ENCODE assay signal across 6 cellular contexts in genomic region chr7:151008511-151009323, GRCh38. TPM values are rescaled to one million over a fixed set of nuclear protein-coding genes. Genes with fewer than 3 reads are reported as not detected.
DNase-seq lines count a peak whose midpoint lies in the region; ATAC-seq and TF ChIP-seq lines count a peak whose summit lies in the region.

No MANE protein-coding gene starts in this region.

- no peaks in the 10 kb centered on the region for H3K4me1 ChIP-seq in prostate gland (replicated peaks)

- H4K20me1 ChIP-seq in SU-DHL-6 (ENCODE audit: low read depth, low read length): no peaks in the 10 kb centered on the region

- no peaks in the 10 kb centered on the region for H3K27me3 ChIP-seq in SU-DHL-6 (ENCODE audit: low read length)
- H3K27me3 ChIP-seq in prostate gland (replicated peaks; ENCODE audit: insufficient read depth): peaks cover 6% of the 10 kb centered on the region

- 0 out of 2 replicates have a peak overlapping the region, but pooled peaks have one; percentile 19 for H3K9ac ChIP-seq in SU-DHL-6 (ENCODE audit: low read length)

- H3K4me2 ChIP-seq in SU-DHL-6 (ENCODE audit: low read depth, low read length, poor library complexity, severe bottlenecking): peak overlapping the region; percentile 38

- WGBS in prostate gland: 56% methylated on average over 40 of the region's 40 CpGs

- intact Hi-C loops in dendritic cell treated with granulocyte-macrophage colony-stimulating factor and Interleukin-4, amounts not matched to agents 40 ng/mL and 50 ng/mL, for 4 days (cut with micrococcal nuclease): no loop called here
- intact Hi-C loops in prostate gland (cut with DNase I): no loop called here

- H3K9me2 ChIP-seq in SU-DHL-6 (replicated peaks; ENCODE audit: insufficient read depth, low read length): no peaks in the 10 kb centered on the region

- no peak overlapping the region for H3K27ac Mint-ChIP-seq in dendritic cell treated with granulocyte-macrophage colony-stimulating factor and Interleukin-4, amounts not matched to agents 40 ng/mL and 50 ng/mL, for 4 days

- H3K79me2 ChIP-seq in SU-DHL-6 (ENCODE audit: insufficient read depth, low read length): no peaks in the 10 kb centered on the region

- no peaks in the 10 kb centered on the region for H3K36me3 Mint-ChIP-seq in dendritic cell treated with granulocyte-macrophage colony-stimulating factor and Interleukin-4, amounts not matched to agents 40 ng/mL and 50 ng/mL, for 4 days (ENCODE audit: low read depth)

- no peaks in the 10 kb centered on the region for H3K36me3 ChIP-seq in SU-DHL-6 (ENCODE audit: low read length)
- H3K36me3 ChIP-seq in prostate gland: no peaks in the 10 kb centered on the region

- no peak for TF ChIP-seq POLR2A in prostate gland (IDR thresholded peaks at IDR 0.05)

- H3K4me3 Mint-ChIP-seq in dendritic cell treated with granulocyte-macrophage colony-stimulating factor and Interleukin-4, amounts not matched to agents 40 ng/mL and 50 ng/mL, for 4 days: peak overlapping the region; percentile 57

- TF ChIP-seq CTCF in SU-DHL-6 (IDR thresholded peaks at IDR 0.05; ENCODE audit: insufficient read depth, low read length, poor library complexity, severe bottlenecking) (peak; percentile 97), prostate gland (IDR thresholded peaks at IDR 0.05) (peak in 3 of 4 experiments; percentile 32 to 47 (median 42))

- H3K9me3 ChIP-seq in SU-DHL-6 (ENCODE audit: insufficient read depth, low read length): no peaks in the 10 kb centered on the region
- H3K9me3 ChIP-seq in prostate gland: no peaks in the 10 kb centered on the region

- H3K9me3 Mint-ChIP-seq in dendritic cell treated with granulocyte-macrophage colony-stimulating factor and Interleukin-4, amounts not matched to agents 40 ng/mL and 50 ng/mL, for 4 days: no peaks in the 10 kb centered on the region

- peak; percentile 56 for ATAC-seq in GM21447 (IDR thresholded peaks at IDR 0.05; ENCODE audit: unreplicated experiment)
- no peak for ATAC-seq in HG02938 (IDR thresholded peaks at IDR 0.05; ENCODE audit: unreplicated experiment)
- ATAC-seq in HG02763 (IDR thresholded peaks at IDR 0.05; ENCODE audit: unreplicated experiment): no peak

- no peak overlapping the region for H3K27ac ChIP-seq in SU-DHL-6 (ENCODE audit: low read depth, low read length)
- H3K27ac ChIP-seq in prostate gland: no peak overlapping the region

- peak overlapping the region; percentile 34 for H2AFZ ChIP-seq in SU-DHL-6 (ENCODE audit: low read depth, low read length, severe bottlenecking)

- no peak for DNase-seq in prostate gland (ENCODE audit: low spot score)

- H3K4me1 Mint-ChIP-seq in dendritic cell treated with granulocyte-macrophage colony-stimulating factor and Interleukin-4, amounts not matched to agents 40 ng/mL and 50 ng/mL, for 4 days (ENCODE audit: low read depth): peaks cover 33% of the 10 kb centered on the region

- no peaks in the 10 kb centered on the region for H3F3A ChIP-seq in SU-DHL-6 (ENCODE audit: insufficient read depth)

- H3K4me3 ChIP-seq in SU-DHL-6 (ENCODE audit: insufficient read depth, low read length, poor library complexity, severe bottlenecking) (no peak overlapping the region), prostate gland (no peak overlapping the region)

- peaks cover 75% of the 10 kb centered on the region for H3K27me3 Mint-ChIP-seq in dendritic cell treated with granulocyte-macrophage colony-stimulating factor and Interleukin-4, amounts not matched to agents 40 ng/mL and 50 ng/mL, for 4 days

RNA-seq across cellular contexts. Expression of gene ATG9B, which starts 15.6 kb away (rescaled TPM):
- 1 to 10 TPM in 1 of 2 donors, under 1 TPM in 1; 0.18 to 7.1 TPM for total RNA-seq in prostate gland

RNA-seq across cellular contexts. Expression of gene NOS3, which starts 17.9 kb away (rescaled TPM):
- 10 to 100 TPM in 1 of 2 donors, 1 to 10 TPM in 1; 6.1 to 10.4 TPM for total RNA-seq in prostate gland

RNA-seq across cellular contexts. Expression of gene ABCB8, which starts 19.5 kb away (rescaled TPM):
- total RNA-seq in prostate gland: 10 to 100 TPM; 26.4 to 50.6 TPM

RNA-seq across cellular contexts. Expression of gene KCNH2, which starts 30.6 kb away (rescaled TPM):
- 100 to 1,000 TPM in 1 of 2 donors, 10 to 100 TPM in 1; 10.1 to 184 TPM for total RNA-seq in prostate gland

RNA-seq across cellular contexts. Expression of gene ASIC3, which starts 39.6 kb away (rescaled TPM):
- total RNA-seq in prostate gland: 10 to 100 TPM in 1 of 2 donors, 1 to 10 TPM in 1; 1.7 to 11.0 TPM
